Comparison of ENCODE assay signal across 8 cellular contexts in the genomic region with DNA sequence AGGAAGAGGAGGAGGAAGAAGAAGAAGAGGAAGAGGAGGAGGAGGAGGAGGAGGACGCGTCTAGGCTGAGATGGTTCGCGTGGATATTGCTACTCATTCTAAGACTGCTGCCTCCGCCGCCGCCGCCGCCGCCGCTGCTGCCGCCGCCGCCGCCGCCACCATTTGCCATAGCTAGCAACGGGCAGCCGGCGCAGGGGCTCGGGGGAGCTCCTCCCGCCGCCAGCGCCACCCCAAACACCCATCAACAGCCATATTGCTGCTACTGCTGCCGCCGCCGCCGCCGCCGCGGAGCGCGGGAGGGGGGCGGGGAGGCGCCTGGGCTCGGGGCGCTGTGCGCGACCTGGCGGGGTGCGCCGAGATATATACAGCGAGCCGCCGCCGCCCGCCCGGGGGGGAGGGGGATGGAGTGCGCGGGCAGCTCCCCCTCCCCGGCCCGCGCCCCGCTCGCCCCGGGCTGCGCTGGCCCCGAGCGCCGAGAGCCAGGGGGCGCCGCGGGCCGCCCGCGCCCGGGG. TPM values are rescaled to one million over a fixed set of nuclear protein-coding genes. Genes with fewer than 3 reads are reported as not detected.
DNase-seq lines count a peak whose midpoint lies in the region; ATAC-seq, FAIRE-seq and TF ChIP-seq lines count a peak whose summit lies in the region.

A gene (minus strand): TSS at position 335 of the 512 bp plus-strand sequence.

- H3K23ac ChIP-seq in IMR-90 (ENCODE audit: low read depth, low read length) = peak within 1 kb of the TSS; percentile 95

- 0 out of 2 replicates have a peak within 1 kb of the TSS, but pooled peaks have one; percentile 12 for H3K14ac ChIP-seq in IMR-90 (replicated peaks; ENCODE audit: low read depth, low read length)

- H3K4me1 Mint-ChIP-seq in astrocyte (ENCODE audit: low read depth, unreplicated experiment) = peaks cover 23% of the 10 kb centered on the region

- intact Hi-C loops in IMR-90 (cut with micrococcal nuclease) = loop anchor here (1.0 to 5.0 kb wide), 3 partner anchors 130 to 245 kb away; no protein-coding TSS in a partner anchor

- no peak within 1 kb of the TSS for H4K91ac ChIP-seq in IMR-90 (ENCODE audit: insufficient read depth, low read depth, low read length)

- peak within 1 kb of the TSS; percentile 1; the same call in 1 of the 2 replicates for H2BK20ac ChIP-seq in IMR-90 (ENCODE audit: low read depth, low read length)

- H3K9ac ChIP-seq in IMR-90 (ENCODE audit: low read depth, low read length) (peak within 1 kb of the TSS; percentile 87), astrocyte (ENCODE audit: low read length) (peak within 1 kb of the TSS; percentile 78), skeletal muscle tissue (ENCODE audit: low read depth in 1 of 3, low read length in 3 of 3) (peak within 1 kb of the TSS; percentile 66 to 83 (median 75))

- H3K4ac ChIP-seq in IMR-90 (ENCODE audit: low read depth, low read length) = peak within 1 kb of the TSS; percentile 67

- peaks cover 21% of the 10 kb centered on the region for H3K27me3 ChIP-seq in IMR-90 (ENCODE audit: control insufficient read depth, insufficient read depth, low read length)
- no peaks in the 10 kb centered on the region for H3K27me3 ChIP-seq in astrocyte (ENCODE audit: insufficient read depth, low read length)
- peaks cover 0 to 24% (median 4%) of the 10 kb centered on the region in 3 donors for H3K27me3 ChIP-seq in skeletal muscle tissue (ENCODE audit: control insufficient read depth in 3 of 3, insufficient read depth in 3 of 3, low read length in 3 of 3)

- H3K18ac ChIP-seq in IMR-90 (ENCODE audit: low read depth, low read length) = no peak within 1 kb of the TSS

- CTCF ChIA-PET in IMR-90 (lab: Yijun Ruan, JAX) = interaction anchor here (1.0 kb wide), 1 partner anchor 36 kb away, joined by 3 read pairs; no protein-coding TSS in a partner anchor

- H4K5ac ChIP-seq in IMR-90 (ENCODE audit: low read depth, low read length) = peak within 1 kb of the TSS; percentile 61; the same call in 1 of the 2 replicates

- no peaks in the 10 kb centered on the region for H3K9me3 Mint-ChIP-seq in astrocyte (ENCODE audit: unreplicated experiment)

- H4K8ac ChIP-seq in IMR-90 (ENCODE audit: low read depth in 2 of 2, low read length in 2 of 2) = peak within 1 kb of the TSS in 1 of 2 experiments; percentile 70; a peak in 1 of 4 replicates

- H3K27ac Mint-ChIP-seq in astrocyte (ENCODE audit: unreplicated experiment) = no peak within 1 kb of the TSS

- TF ChIP-seq CTCF in IMR-90 (conservative IDR thresholded peaks at IDR 0.05; ENCODE audit: low read depth, low read length) (no peak), astrocyte (IDR thresholded peaks at IDR 0.05; ENCODE audit: insufficient read depth, low read depth, low read length) (no peak)

- peak within 1 kb of the TSS; percentile 26 for H2AK5ac ChIP-seq in IMR-90 (ENCODE audit: low read depth, low read length)

- H3K4me3 Mint-ChIP-seq in astrocyte (ENCODE audit: unreplicated experiment) = peak within 1 kb of the TSS; percentile 99

- BruUV-seq in IMR-90 (replicated peaks; lab: Mats Ljungman, UMichigan) = no TSS peak

- dilution Hi-C loops in IMR-90 (cut with HindIII; ENCODE audit: low sequenced_read_pairs, unreplicated experiment) = no loop called here

- H2AK9ac ChIP-seq in IMR-90 (replicated peaks; ENCODE audit: low read depth, low read length, poor library complexity) = peak within 1 kb of the TSS; percentile 65

- DNase-seq in D341Med (ENCODE audit: low spot score) (peak; percentile 71), IMR-90 (no peak), astrocyte (ENCODE audit: low read depth) (no peak)
- no peak for DNase-seq in activated CD8-positive, alpha-beta memory T cell treated with anti-CD3 and anti-CD28 coated beads, Interleukin-2, amount 50 U/mL, for 4 hours

- H3K36me3 Mint-ChIP-seq in astrocyte (ENCODE audit: low read depth, unreplicated experiment) = peaks cover 2% of the 10 kb centered on the region

- peak within 1 kb of the TSS; percentile 52 for H2BK120ac ChIP-seq in IMR-90 (ENCODE audit: low read depth, low read length)

- in situ Hi-C loops in IMR-90 (cut with MboI; ENCODE audit: low sequenced_read_pairs) = no loop called here

- no peak within 1 kb of the TSS for H2BK5ac ChIP-seq in IMR-90 (ENCODE audit: low read depth, low read length, poor library complexity, severe bottlenecking)

- peaks cover 4% of the 10 kb centered on the region; the same call in 1 of the 2 replicates for H3K4me1 ChIP-seq in IMR-90 (ENCODE audit: control insufficient read depth, insufficient read depth, low read length)
- H3K4me1 ChIP-seq in astrocyte (ENCODE audit: insufficient read depth, low read length) = peaks cover 22% of the 10 kb centered on the region
- peaks cover 20 to 33% (median 23%) of the 10 kb centered on the region in 3 donors for H3K4me1 ChIP-seq in skeletal muscle tissue (ENCODE audit: control insufficient read depth in 3 of 3, insufficient read depth in 3 of 3, low read length in 3 of 3)

- peak within 1 kb of the TSS; percentile 95 for H3K4me3 ChIP-seq in IMR-90 (ENCODE audit: insufficient read depth, low read depth, low read length)
- peak within 1 kb of the TSS; percentile 78 for H3K4me3 ChIP-seq in astrocyte (ENCODE audit: insufficient read depth, low read depth, low read length)
- H3K4me3 ChIP-seq in iPS-18c (ENCODE audit: insufficient read depth, low read depth, low read length) = peak within 1 kb of the TSS; percentile 73
- peak within 1 kb of the TSS; percentile 75 to 91 (median 89) for H3K4me3 ChIP-seq in skeletal muscle tissue (ENCODE audit: low read length in 3 of 3)

- H2BK15ac ChIP-seq in IMR-90 (ENCODE audit: low read depth, low read length) = peak within 1 kb of the TSS; percentile 34; the same call in 1 of the 3 replicates

- 1% methylated on average over 13 of the region's 66 CpGs; no CpG with 5 or more reads in 1 of the 2 experiments for WGBS in IMR-90 (ENCODE audit: extremely low coverage in 2 of 2, insufficient read length in 1 of 2), 2 experiments

- H3K27me3 Mint-ChIP-seq in astrocyte (ENCODE audit: low read depth, unreplicated experiment) = peaks cover 4% of the 10 kb centered on the region

- peaks cover 0 to 19% of the 10 kb centered on the region in 2 experiments; a peak in 2 of 4 replicates for H3K79me1 ChIP-seq in IMR-90 (ENCODE audit: low read depth in 1 of 2, low read length in 2 of 2)

- no peaks in the 10 kb centered on the region for H4K20me1 ChIP-seq in IMR-90 (ENCODE audit: insufficient read depth, low read length)
- H4K20me1 ChIP-seq in astrocyte (ENCODE audit: insufficient read depth, low read length) = peaks cover 20% of the 10 kb centered on the region

- TF ChIP-seq RAD21 in IMR-90 (IDR thresholded peaks at IDR 0.05; ENCODE audit: low read length) = no peak

- peak within 1 kb of the TSS; percentile 83 for H2AFZ ChIP-seq in IMR-90 (replicated peaks; ENCODE audit: low read length, poor library complexity)
- H2AFZ ChIP-seq in astrocyte (ENCODE audit: low read depth, low read length) = peak within 1 kb of the TSS; percentile 91

- peak; percentile 63 for ATAC-seq in IMR-90 (ENCODE audit: low read depth)
- no peak for ATAC-seq in GM21528 (IDR thresholded peaks at IDR 0.05; ENCODE audit: low FRiP score, unreplicated experiment)
- no peak for ATAC-seq in GM18517 (IDR thresholded peaks at IDR 0.05; ENCODE audit: unreplicated experiment)

- H3K27ac ChIP-seq in IMR-90 (ENCODE audit: insufficient read depth, low read length) (peak within 1 kb of the TSS; percentile 17; the same call in 1 of the 2 replicates), astrocyte (ENCODE audit: low read depth, low read length) (no peak within 1 kb of the TSS), skeletal muscle tissue (ENCODE audit: low read depth, low read length) (peak within 1 kb of the TSS; percentile 47)

- TF ChIP-seq POLR2A in IMR-90 (IDR thresholded peaks at IDR 0.05; ENCODE audit: low read depth, low read length) = no peak

- no peak for FAIRE-seq in astrocyte (lab: Jason Lieb, UNC)

- H3K9me3 ChIP-seq in IMR-90 (ENCODE audit: control insufficient read depth, insufficient read depth, low read length) (no peaks in the 10 kb centered on the region), astrocyte (ENCODE audit: insufficient read depth, low read depth, low read length) (no peaks in the 10 kb centered on the region), iPS-18c (ENCODE audit: control insufficient read depth, insufficient read depth, low read length) (peaks cover 2% of the 10 kb centered on the region), skeletal muscle tissue (ENCODE audit: control insufficient read depth in 3 of 3, low read length in 3 of 3) (no peaks in the 10 kb centered on the region)

- POLR2A ChIA-PET in IMR-90 (lab: Charles Lee; ENCODE audit: unreplicated experiment) = no interaction called here

- H3K36me3 ChIP-seq in IMR-90 (ENCODE audit: control insufficient read depth, insufficient read depth, low read length) (no peaks in the 10 kb centered on the region), astrocyte (ENCODE audit: insufficient read depth, low read length) (no peaks in the 10 kb centered on the region), skeletal muscle tissue (ENCODE audit: control insufficient read depth in 3 of 3, insufficient read depth in 3 of 3, low read length in 3 of 3) (no peaks in the 10 kb centered on the region)

- H3K4me2 ChIP-seq in IMR-90 (ENCODE audit: low read depth, low read length) = peak within 1 kb of the TSS; percentile 98
- peak within 1 kb of the TSS; percentile 95 for H3K4me2 ChIP-seq in astrocyte (ENCODE audit: low read length)

- peak within 1 kb of the TSS; percentile 14; the same call in 1 of the 2 replicates for H3K56ac ChIP-seq in IMR-90 (ENCODE audit: extremely low read depth, insufficient read depth, low read length)

- no peaks in the 10 kb centered on the region; the same call in 1 of the 2 replicates for H3K9me1 ChIP-seq in IMR-90 (ENCODE audit: insufficient read depth, low read length)

- peaks cover 47% of the 10 kb centered on the region for H3K79me2 ChIP-seq in astrocyte (ENCODE audit: insufficient read depth, low read length)

TF ChIP-seq in IMR-90, 13 proteins besides CTCF, POLR2A, EP300 and RAD21 (continues in another document):
- no peak for TF ChIP-seq RCOR1 (IDR thresholded peaks at IDR 0.05; ENCODE audit: insufficient replicate concordance, low read length)
- TF ChIP-seq, protein P1, sequence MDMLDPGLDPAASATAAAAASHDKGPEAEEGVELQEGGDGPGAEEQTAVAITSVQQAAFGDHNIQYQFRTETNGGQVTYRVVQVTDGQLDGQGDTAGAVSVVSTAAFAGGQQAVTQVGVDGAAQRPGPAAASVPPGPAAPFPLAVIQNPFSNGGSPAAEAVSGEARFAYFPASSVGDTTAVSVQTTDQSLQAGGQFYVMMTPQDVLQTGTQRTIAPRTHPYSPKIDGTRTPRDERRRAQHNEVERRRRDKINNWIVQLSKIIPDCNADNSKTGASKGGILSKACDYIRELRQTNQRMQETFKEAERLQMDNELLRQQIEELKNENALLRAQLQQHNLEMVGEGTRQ (IDR thresholded peaks at IDR 0.05; ENCODE audit: low read depth, low read length) = no peak
- no peak for TF ChIP-seq MAZ (IDR thresholded peaks at IDR 0.05; ENCODE audit: borderline replicate concordance, low read depth, low read length)
- no peak for TF ChIP-seq CHD1 (IDR thresholded peaks at IDR 0.05; ENCODE audit: low read depth, low read length)

RNA-seq across cellular contexts. Expression of the gene that starts here (rescaled TPM):
- total RNA-seq in IMR-90 (2012; rRNA removed) (24.7 and 25.6 TPM in 2 replicates), astrocyte (43.3 and 45.8 TPM in 2 replicates), skeletal muscle tissue (18.8 TPM)
- 29.6 and 31.7 TPM in 2 replicates for polyA plus RNA-seq in IMR-90 (2012; rRNA removed)
- 25.2 and 29.3 TPM in 2 replicates for polyA plus RNA-seq in IMR-90 (2012; cell fraction: cytosol; rRNA removed)
- polyA plus RNA-seq in IMR-90 (2012; cell fraction: nucleus; rRNA removed; ENCODE audit: low replicate concordance) = 39.9 and 48.3 TPM in 2 replicates
